Comparison of ENCODE assay signal across 8 cellular contexts in genomic region chr10:92849576-92850090, GRCh38. TPM values are rescaled to one million over a fixed set of nuclear protein-coding genes. Genes with fewer than 3 reads are reported as not detected.
A peak's percentile ranks its signal among the peaks of the same experiment; 100 is the strongest.
DNase-seq lines count a peak whose midpoint lies in the region; ATAC-seq and TF ChIP-seq lines count a peak whose summit lies in the region.

No MANE protein-coding gene starts in this region.

- H3K4me1 ChIP-seq in RWPE2 (ENCODE audit: insufficient read depth, poor library complexity, severe bottlenecking) (peaks cover 5% of the 10 kb centered on the region), esophagus muscularis mucosa (peaks cover 5 to 23% (median 19%) of the 10 kb centered on the region in 4 donors), skeletal muscle tissue (ENCODE audit: control insufficient read depth in 3 of 3, insufficient read depth in 3 of 3, low read length in 3 of 3) (peaks cover 10 to 12% (median 11%) of the 10 kb centered on the region in 3 donors)

- TF ChIP-seq EP300 in esophagus muscularis mucosa (IDR thresholded peaks at IDR 0.05): no peak

- H3K4me3 ChIP-seq in RWPE2 (ENCODE audit: severe bottlenecking) (peak overlapping the region; percentile 79), esophagus muscularis mucosa (peak overlapping the region; percentile 84 to 99 (median 94)), skeletal muscle tissue (ENCODE audit: low read length in 3 of 3) (peak overlapping the region; percentile 76 to 84 (median 78))

- ATAC-seq in RWPE2 (ENCODE audit: low read depth) (no peak), GM18861 (IDR thresholded peaks at IDR 0.05; ENCODE audit: unreplicated experiment) (no peak)

- H3K9me3 ChIP-seq in RWPE2 (ENCODE audit: severe bottlenecking) (no peaks in the 10 kb centered on the region), esophagus muscularis mucosa (no peaks in the 10 kb centered on the region), skeletal muscle tissue (ENCODE audit: control insufficient read depth in 3 of 3, low read length in 3 of 3) (no peaks in the 10 kb centered on the region)

- no peaks in the 10 kb centered on the region for H3K36me3 ChIP-seq in RWPE2 (ENCODE audit: low read depth)
- no peaks in the 10 kb centered on the region for H3K36me3 ChIP-seq in esophagus muscularis mucosa
- no peaks in the 10 kb centered on the region for H3K36me3 ChIP-seq in skeletal muscle tissue (ENCODE audit: control insufficient read depth in 3 of 3, insufficient read depth in 3 of 3, low read length in 3 of 3)

- H3K27ac ChIP-seq in RWPE2 (ENCODE audit: poor library complexity, severe bottlenecking) (no peak overlapping the region), esophagus muscularis mucosa (replicated peaks in 1 of 4) (no peak overlapping the region), skeletal muscle tissue (ENCODE audit: low read depth, low read length) (no peak overlapping the region)

- no peak for TF ChIP-seq POLR2A in esophagus muscularis mucosa (IDR thresholded peaks at IDR 0.05; ENCODE audit: low read depth)

- DNase-seq in SIG-M5 treated with dmso at 0.1 percent for 504 hours (lab: John Stamatoyannopoulos, UW; ENCODE audit: unreplicated experiment) (peak; percentile 24), SIG-M5 (lab: John Stamatoyannopoulos, UW) (no peak), RWPE2 (ENCODE audit: low spot score) (no peak), esophagus muscularis mucosa (ENCODE audit: extremely low spot score) (no peak), hippocampal formation (lab: John Stamatoyannopoulos, UW) (no peak), amygdala (lab: John Stamatoyannopoulos, UW) (no peak)

- no peaks in the 10 kb centered on the region for H3K27me3 ChIP-seq in RWPE2 (ENCODE audit: insufficient read depth, poor library complexity, severe bottlenecking)
- H3K27me3 ChIP-seq in esophagus muscularis mucosa: no peaks in the 10 kb centered on the region
- H3K27me3 ChIP-seq in skeletal muscle tissue (ENCODE audit: control insufficient read depth in 3 of 3, insufficient read depth in 3 of 3, low read length in 3 of 3): no peaks in the 10 kb centered on the region

- intact Hi-C loops in esophagus muscularis mucosa (cut with DNase I): loop anchor here (5.0 to 10.0 kb wide), 2 partner anchors 33 to 155 kb away; no protein-coding TSS in a partner anchor

- WGBS in esophagus muscularis mucosa: 53% methylated on average over 2 of the region's 2 CpGs

- TF ChIP-seq CTCF in RWPE2 (IDR thresholded peaks at IDR 0.05; ENCODE audit: poor library complexity, severe bottlenecking) (no peak), esophagus muscularis mucosa (IDR thresholded peaks at IDR 0.05) (no peak)

- peak overlapping the region; percentile 63 to 88 (median 73) for H3K9ac ChIP-seq in skeletal muscle tissue (ENCODE audit: low read depth in 1 of 3, low read length in 3 of 3)

RNA-seq across cellular contexts. Expression of gene EXOC6, which starts 1.3 kb away (rescaled TPM):
- total RNA-seq in esophagus muscularis mucosa (10 to 100 TPM; 14.1 to 34.9 (median 16.2) TPM), skeletal muscle tissue (54.8 TPM)
